ENCODE assay signal across 7 cellular contexts in the genomic region with DNA sequence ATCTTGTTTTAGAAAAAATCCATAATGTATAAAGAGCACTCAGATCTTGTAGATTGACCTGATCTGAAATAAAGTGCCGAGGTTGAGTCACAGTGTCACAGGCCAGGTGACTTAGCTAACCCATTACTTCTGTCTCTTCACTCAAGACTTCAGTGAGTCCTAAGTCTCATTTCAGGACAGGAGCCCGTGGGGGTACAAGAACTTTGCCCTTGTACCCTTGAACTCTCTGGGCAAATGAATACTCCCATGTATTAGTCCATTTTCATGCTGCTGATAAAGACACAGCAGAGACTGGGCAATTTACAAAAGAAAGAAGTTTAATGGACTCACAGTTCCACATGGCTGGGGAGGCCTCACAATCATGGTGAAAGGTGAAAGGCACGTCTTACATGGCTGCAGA.
"Had no signal": no experiment of that assay in that cellular context is flagged by ENCODE, and none has a peak within 500 bp of the region (broad histone marks: within the 10 kb centered on the region; RNA-seq: fewer than 3 reads in every experiment).

No MANE protein-coding gene starts in this region.

- H3K27ac ChIP-seq: HL-60, KMS-11 had no signal

- FAIRE-seq: HTR-8/SVneo, K562 had no signal

- H3K4me3 ChIP-seq: K562 had no signal

- H3K9ac ChIP-seq: KMS-11 had no signal

- DNase-seq: IMR-90, KBM-7, KG1 had no signal

- H3K4me2 ChIP-seq: KMS-11 had no signal

- ATAC-seq: K562 had no signal
